In the genomic region with DNA sequence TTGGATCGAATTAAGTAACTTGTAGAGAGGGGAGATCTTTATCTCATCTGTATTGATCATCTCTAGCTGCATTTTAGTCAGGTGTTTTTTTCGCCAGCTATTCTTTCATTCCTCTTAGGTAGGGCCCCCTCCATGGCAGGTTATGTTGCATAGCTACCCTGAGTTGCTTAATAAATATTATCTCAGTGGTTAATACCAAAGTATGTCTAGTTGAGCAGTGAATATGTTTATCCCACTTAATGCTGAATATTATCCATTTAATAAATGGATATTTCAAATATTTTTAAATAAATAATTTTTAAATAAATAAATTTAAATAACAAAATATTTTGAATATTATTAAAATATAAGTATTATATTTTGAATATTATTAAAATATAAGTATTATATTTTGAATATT, we compare ENCODE assay signal across 31 cellular contexts. TPM values are rescaled to one million over a fixed set of nuclear protein-coding genes. Genes with fewer than 3 reads are reported as not detected.
"Had no signal": no experiment of that assay in that cellular context is flagged by ENCODE, and none has a peak within 500 bp of the region (broad histone marks: within the 10 kb centered on the region; RNA-seq: fewer than 3 reads in every experiment).

No MANE protein-coding gene starts in this region.

- H3K4me1 ChIP-seq: left lung, lower lobe of right lung, prostate gland, upper lobe of left lung, vagina had no signal

- H3K27me3 ChIP-seq: left lung, ovary, upper lobe of left lung, vagina had no signal

- H3K4me3 ChIP-seq: left lung, lower lobe of right lung, ovary, prostate gland, skin epidermis, upper lobe of left lung, vagina had no signal

- ATAC-seq: activated T-cell treated with anti-CD3 and anti-CD28 coated beads, Interleukin-2, amount 50 U/mL, for 4 hours; lower lobe of right lung; sciatic nerve; stimulated activated effector memory CD8-positive, alpha-beta T cell treated with anti-CD3 and anti-CD28 coated beads, Interleukin-12 subunit alpha, Interleukin-12 subunit beta, amount 100 ng/mL, for 72 hours had no signal

- H3K27ac ChIP-seq: left lung, lower lobe of right lung, ovary, prostate gland, upper lobe of left lung, vagina had no signal

- DNase-seq: activated CD4-positive, alpha-beta T cell treated with anti-CD3 and anti-CD28 coated beads for 1 hour; activated CD4-positive, alpha-beta T cell treated with anti-CD3 and anti-CD28 coated beads, Interleukin-2, amount 10 ng/mL, durations not matched to agents 7 days and 5 days; activated CD8-positive, alpha-beta T cell treated with anti-CD3 and anti-CD28 coated beads for 36 hours; activated naive CD8-positive, alpha-beta T cell treated with anti-CD3 and anti-CD28 coated beads, Interleukin-2, amount 50 U/mL, for 24 hours; activated T-cell treated with anti-CD3 and anti-CD28 coated beads, Interleukin-2, amount 50 U/mL, for 4 hours; amygdala; dermis blood vessel endothelial cell; effector CD4-positive, alpha-beta T cell; erythroblast; head of caudate nucleus; hippocampal formation; immature natural killer cell; left lung; lower lobe of right lung; naive B cell; ovary; retina; stimulated activated CD4-positive, alpha-beta T cell treated with anti-CD3 and anti-CD28 coated beads, Interleukin-4, amount 100 ng/mL, for 24 hours; stimulated activated naive CD8-positive, alpha-beta T cell treated with anti-CD3 and anti-CD28 coated beads, Interleukin-15, amount 100 ng/mL, for 72 hours; substantia nigra; T-helper 2 cell; upper lobe of left lung had no signal

- H3K9me3 ChIP-seq: left lung, lower lobe of right lung, ovary, prostate gland, upper lobe of left lung, vagina had no signal

- H3K36me3 ChIP-seq: lower lobe of right lung, ovary, prostate gland, vagina had no signal

RNA-seq across cellular contexts. Expression of gene PRRG4, which starts 9.6 kb away (rescaled TPM):
- polyA plus RNA-seq: immature natural killer cell, neural cell had no signal

RNA-seq across cellular contexts. Expression of gene CCDC73, which starts 44.8 kb away (rescaled TPM):
- total RNA-seq: activated CD4-positive, alpha-beta T cell treated with anti-CD3 and anti-CD28 coated beads, Interleukin-2, amount 10 ng/mL, durations not matched to agents 7 days and 5 days; activated CD8-positive, alpha-beta T cell treated with anti-CD3 and anti-CD28 coated beads for 36 hours; dermis blood vessel endothelial cell; fibroblast of villous mesenchyme; mesenteric fat pad; sciatic nerve; vagina had no signal
- polyA plus RNA-seq: fibroblast of lung, immature natural killer cell had no signal
